In genomic region chr4:123954220-123954619, GRCh38 we compare ENCODE assay signal across 24 cellular contexts.
"Had no signal": no experiment of that assay in that cellular context is flagged by ENCODE, and none has a peak within 500 bp of the region (broad histone marks: within the 10 kb centered on the region; RNA-seq: fewer than 3 reads in every experiment).

No MANE protein-coding gene starts in this region.

- H3K27me3 ChIP-seq: colonic mucosa, hepatocyte, neutrophil, right atrium auricular region, sigmoid colon, suprapubic skin, thyroid gland had no signal

- H3K4me3 ChIP-seq: colonic mucosa, hepatocyte, left ventricle myocardium inferior, lower lobe of right lung, right atrium auricular region, sigmoid colon, suprapubic skin, thyroid gland had no signal

- DNase-seq: colonic mucosa; dermis blood vessel endothelial cell; erythroblast; foreskin melanocyte; head of caudate nucleus; kidney; left cardiac atrium; left ventricle myocardium inferior; lower lobe of right lung; midbrain; naive B cell; nephron progenitor cell; sigmoid colon; stimulated activated CD4-positive, alpha-beta T cell treated with anti-CD3 and anti-CD28 coated beads, Interleukin-4, amount 100 ng/mL, for 1 hour; stimulated activated CD8-positive, alpha-beta memory T cell treated with anti-CD3 and anti-CD28 coated beads, Interleukin-4, amount 100 ng/mL, for 48 hours; stimulated activated naive CD8-positive, alpha-beta T cell treated with anti-CD3 and anti-CD28 coated beads, Interleukin-15, Interleukin-2, amounts not matched to agents 100 U/mL and 50 U/mL, for 24 hours; thyroid gland had no signal

- H3K27me3 Mint-ChIP-seq: memory B cell, type B pancreatic cell had no signal

- H3K79me2 ChIP-seq: hepatocyte had no signal

- H2AFZ ChIP-seq: hepatocyte had no signal

- H3K4me3 Mint-ChIP-seq: memory B cell; naive B cell; nephron progenitor cell; stimulated activated effector memory CD8-positive, alpha-beta T cell treated with anti-CD3 and anti-CD28 coated beads, Interleukin-12 subunit alpha, Interleukin-12 subunit beta, amount 100 ng/mL, for 72 hours; type B pancreatic cell had no signal

- ATAC-seq: left cardiac atrium; lower lobe of right lung; stimulated activated effector memory CD8-positive, alpha-beta T cell treated with anti-CD3 and anti-CD28 coated beads, Interleukin-12 subunit alpha, Interleukin-12 subunit beta, amount 100 ng/mL, for 72 hours; stimulated activated naive CD8-positive, alpha-beta T cell treated with anti-CD3 and anti-CD28 coated beads, Interleukin-15, Interleukin-2, amounts not matched to agents 100 U/mL and 50 U/mL, for 24 hours had no signal

- H3K27ac Mint-ChIP-seq: memory B cell; naive B cell; nephron progenitor cell; stimulated activated effector memory CD8-positive, alpha-beta T cell treated with anti-CD3 and anti-CD28 coated beads, Interleukin-12 subunit alpha, Interleukin-12 subunit beta, amount 100 ng/mL, for 72 hours; type B pancreatic cell had no signal

- H3K36me3 Mint-ChIP-seq: memory B cell; stimulated activated effector memory CD8-positive, alpha-beta T cell treated with anti-CD3 and anti-CD28 coated beads, Interleukin-12 subunit alpha, Interleukin-12 subunit beta, amount 100 ng/mL, for 72 hours had no signal

- H3K27ac ChIP-seq: colonic mucosa, hepatocyte, left ventricle myocardium inferior, lower lobe of right lung, neutrophil, right atrium auricular region, sigmoid colon, suprapubic skin, thyroid gland had no signal

- H3K9me3 ChIP-seq: colonic mucosa, left ventricle myocardium inferior, lower lobe of right lung, neutrophil, right atrium auricular region, sigmoid colon, suprapubic skin, thyroid gland had no signal

- H3K36me3 ChIP-seq: colonic mucosa, left ventricle myocardium inferior, lower lobe of right lung, neutrophil, right atrium auricular region, sigmoid colon, suprapubic skin, thyroid gland had no signal

- H3K4me1 Mint-ChIP-seq: memory B cell; naive B cell; stimulated activated effector memory CD8-positive, alpha-beta T cell treated with anti-CD3 and anti-CD28 coated beads, Interleukin-12 subunit alpha, Interleukin-12 subunit beta, amount 100 ng/mL, for 72 hours had no signal

- H3K4me2 ChIP-seq: hepatocyte had no signal

- H3K9me3 Mint-ChIP-seq: memory B cell; naive B cell; stimulated activated effector memory CD8-positive, alpha-beta T cell treated with anti-CD3 and anti-CD28 coated beads, Interleukin-12 subunit alpha, Interleukin-12 subunit beta, amount 100 ng/mL, for 72 hours had no signal

- H3K4me1 ChIP-seq: colonic mucosa, left ventricle myocardium inferior, lower lobe of right lung, sigmoid colon had no signal
